In the genomic region with DNA sequence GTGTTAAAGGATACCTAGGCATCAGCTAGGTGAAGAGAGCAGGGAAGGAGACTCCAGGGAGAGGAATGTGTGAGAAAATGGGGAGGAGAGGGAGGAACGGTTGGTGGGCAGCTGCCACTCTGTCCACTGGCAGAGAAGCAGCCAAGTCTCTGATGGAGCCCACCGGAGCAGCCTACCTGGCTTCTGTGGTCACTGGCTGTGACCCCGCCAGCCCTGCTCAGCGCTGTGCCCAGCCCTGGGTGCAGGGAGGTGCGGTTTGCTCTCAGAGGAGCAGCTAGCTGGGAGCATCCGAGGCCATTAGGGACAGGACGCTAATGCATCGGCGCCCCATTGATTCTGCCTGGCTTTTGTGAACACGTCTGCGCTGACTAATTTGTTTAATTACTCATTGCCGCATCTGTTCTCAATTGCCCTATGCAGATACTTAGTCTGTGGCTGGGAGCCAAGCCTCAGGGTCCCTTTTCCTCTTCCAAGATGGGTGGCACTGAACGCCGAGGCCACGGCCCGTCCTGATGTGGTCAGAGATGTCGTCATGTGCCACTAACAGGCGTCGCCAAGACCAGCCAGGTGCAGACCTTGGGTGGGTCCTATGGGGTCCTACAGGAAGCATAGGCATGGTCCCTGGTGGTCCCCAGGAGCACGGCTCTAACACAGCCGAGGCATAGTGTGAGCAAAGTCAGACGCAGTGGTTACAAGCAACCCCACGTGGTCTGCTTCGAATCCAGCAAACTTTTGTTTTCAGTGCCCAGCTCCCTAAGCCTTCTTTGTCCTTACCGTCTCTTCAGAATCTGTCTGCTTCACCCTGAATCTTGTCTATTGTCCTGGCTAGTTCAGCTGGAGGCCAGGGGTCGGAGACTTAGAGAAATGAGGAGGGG, we compare ENCODE assay signal across 17 cellular contexts.
DNase-seq lines count a peak whose midpoint lies in the region; ATAC-seq, FAIRE-seq and TF ChIP-seq lines count a peak whose summit lies in the region.
"Had no signal": no experiment of that assay in that cellular context is flagged by ENCODE, and none has a peak within 500 bp of the region (broad histone marks: within the 10 kb centered on the region; RNA-seq: fewer than 3 reads in every experiment).

No MANE protein-coding gene starts in this region.

- DNase-seq in AG10803 (ENCODE audit: low read depth) (peak; percentile 35), DND-41 (no peak), NCI-H69 (lab: John Stamatoyannopoulos, UW) (peak; percentile 96), fibroblast of gingiva (ENCODE audit: low read depth) (peak; percentile 10), small intestine (no peak), transverse colon (no peak), GM10266 (ENCODE audit: extremely low spot score) (no peak), 8988T (no peak)
- DNase-seq: activated CD4-positive, alpha-beta T cell treated with anti-CD3 and anti-CD28 coated beads, Interleukin-2, amount 50 U/mL, for 4 hours; foreskin keratinocyte; left lung; ovary; stimulated activated CD4-positive, alpha-beta T cell treated with anti-CD3 and anti-CD28 coated beads, Interleukin-4, amount 100 ng/mL, for 4 hours; SW 1271 had no signal

- no peak overlapping the region for H2AFZ ChIP-seq in DND-41 (ENCODE audit: low read depth, low read length)

- TF ChIP-seq EP300 in transverse colon (IDR thresholded peaks at IDR 0.05; ENCODE audit: low read depth), result no peak

- WGBS in small intestine, 3 donors, result 88 to 91% (median 90%) methylated on average over 26 of the region's 26 CpGs
- 87 to 89% methylated on average over 9 to 26 of the region's 26 CpGs for whole genome bisulfite sequencing in transverse colon (ENCODE audit: low coverage in 1 of 2), 2 donors

- no peak overlapping the region for H3K9ac ChIP-seq in DND-41 (ENCODE audit: low read depth, low read length)
- H3K9ac ChIP-seq: KMS-11 had no signal

- ATAC-seq in DND-41 (ENCODE audit: insufficient read depth, low read depth), result peak; percentile 34; the same call in 1 of the 3 replicates
- ATAC-seq: foreskin keratinocyte, left lung had no signal

- in situ Hi-C loops in transverse colon (cut with MboI; ENCODE audit: low pct_ligation_motif_present in 1 of 4, low pct_unique_long_range_greater_than_20kb in 1 of 4, low sequenced_read_pairs in 3 of 4), result no loop called here

- H3K36me3 ChIP-seq in DND-41 (ENCODE audit: insufficient read depth, low read length) (peaks cover 76% of the 10 kb centered on the region), small intestine (ENCODE audit: control insufficient read depth in 2 of 2, insufficient read depth in 2 of 2, low read length in 2 of 2) (no peaks in the 10 kb centered on the region), transverse colon (no peaks in the 10 kb centered on the region)
- H3K36me3 ChIP-seq: left lung, ovary had no signal

- TF ChIP-seq POLR2A in transverse colon (IDR thresholded peaks at IDR 0.05), result no peak

- TF ChIP-seq CTCF in AG10803 (conservative IDR thresholded peaks at IDR 0.05; ENCODE audit: low read length), result no peak
- no peak for TF ChIP-seq CTCF in DND-41 (IDR thresholded peaks at IDR 0.05; ENCODE audit: borderline replicate concordance, extremely low read depth, low read length, poor library complexity, severe bottlenecking)
- TF ChIP-seq CTCF in transverse colon (IDR thresholded peaks at IDR 0.05), result no peak
- TF ChIP-seq CTCF in GM10266 (IDR thresholded peaks at IDR 0.05; ENCODE audit: control insufficient read depth, insufficient read depth, low read depth, missing control alignments), result no peak

- H3K4me1 ChIP-seq in DND-41 (ENCODE audit: insufficient read depth, low read length), result no peaks in the 10 kb centered on the region
- H3K4me1 ChIP-seq in small intestine (ENCODE audit: control insufficient read depth in 2 of 2, insufficient read depth in 1 of 2, low read depth in 1 of 2, low read length in 1 of 2), result no peaks in the 10 kb centered on the region
- no peaks in the 10 kb centered on the region for H3K4me1 ChIP-seq in transverse colon
- H3K4me1 ChIP-seq: foreskin keratinocyte, left lung had no signal

- H3K27me3 ChIP-seq in DND-41 (ENCODE audit: insufficient read depth, low read length, poor library complexity), result no peaks in the 10 kb centered on the region
- H3K27me3 ChIP-seq in small intestine (ENCODE audit: control insufficient read depth in 2 of 2, insufficient read depth in 2 of 2, low read length in 2 of 2), result no peaks in the 10 kb centered on the region
- H3K27me3 ChIP-seq in transverse colon, result no peaks in the 10 kb centered on the region
- H3K27me3 ChIP-seq: foreskin keratinocyte, left lung, ovary had no signal

- H4K20me1 ChIP-seq in DND-41 (ENCODE audit: insufficient read depth, low read length), result peaks cover 12% of the 10 kb centered on the region

- H3K9me3 ChIP-seq in DND-41 (ENCODE audit: insufficient read depth, low read length, severe bottlenecking) (no peaks in the 10 kb centered on the region), small intestine (ENCODE audit: control insufficient read depth, low read depth) (no peaks in the 10 kb centered on the region), transverse colon (no peaks in the 10 kb centered on the region)
- H3K9me3 ChIP-seq: left lung, ovary had no signal

- no peak overlapping the region for H3K4me3 ChIP-seq in AG10803 (ENCODE audit: low read length)
- H3K4me3 ChIP-seq in DND-41 (ENCODE audit: low read depth in 1 of 2, low read length in 2 of 2), result no peak overlapping the region
- no peak overlapping the region for H3K4me3 ChIP-seq in small intestine (ENCODE audit: low read depth in 1 of 2, low read length in 2 of 2)
- no peak overlapping the region for H3K4me3 ChIP-seq in transverse colon
- H3K4me3 ChIP-seq: left lung, ovary had no signal

- H3K27ac ChIP-seq in DND-41 (ENCODE audit: low read length) (no peak overlapping the region), small intestine (ENCODE audit: low read depth in 1 of 2, low read length in 1 of 2) (no peak overlapping the region), transverse colon (no peak overlapping the region)
- H3K27ac ChIP-seq: foreskin keratinocyte, KMS-11, left lung, ovary had no signal

- H3K4me2 ChIP-seq in DND-41 (ENCODE audit: insufficient read depth, low read length), result no peak overlapping the region
- H3K4me2 ChIP-seq: KMS-11 had no signal

- H3K79me2 ChIP-seq in DND-41 (ENCODE audit: insufficient read depth, low read length), result no peaks in the 10 kb centered on the region

- intact Hi-C loops in transverse colon (cut with DNase I; ENCODE audit: low total_unique reads), result no loop called here

- no peak for FAIRE-seq in small intestine (lab: Jason Lieb, UNC)
- FAIRE-seq: endometrium, RCC 7860 had no signal

Comparison
In these comparisons a context has a peak if more than half of its experiments do, and no peak if none do; other contexts are left out.
1. DNase-seq: peak in AG10803 (single experiment), NCI-H69 (single experiment) and fibroblast of gingiva (single experiment); none in DND-41 (single experiment), small intestine (single experiment), transverse colon (single experiment), GM10266 (single experiment) and 8988T (single experiment).